Comparison of ENCODE assay signal across 27 cellular contexts in the genomic region with DNA sequence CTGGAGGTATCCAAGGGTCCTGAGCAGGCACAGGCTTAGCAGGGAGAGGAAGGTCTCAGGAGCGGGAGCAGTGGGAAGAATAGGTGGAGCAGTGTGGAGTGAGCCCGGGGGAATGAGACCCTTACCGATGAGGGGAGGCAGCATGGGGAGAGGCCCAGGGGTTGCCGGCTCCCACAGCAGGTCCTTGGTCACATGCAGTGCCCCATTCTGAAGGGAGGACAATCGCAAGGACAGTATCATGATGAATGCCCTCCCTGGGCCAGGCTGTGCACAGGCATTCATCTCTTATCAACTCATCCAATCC. TPM values are rescaled to one million over a fixed set of nuclear protein-coding genes. Genes with fewer than 3 reads are reported as not detected.
"Had no signal": no experiment of that assay in that cellular context is flagged by ENCODE, and none has a peak within 500 bp of the region (broad histone marks: within the 10 kb centered on the region; RNA-seq: fewer than 3 reads in every experiment).

No MANE protein-coding gene starts in this region.

- FAIRE-seq: islet of Langerhans, small intestine had no signal

- H3K27ac ChIP-seq: cardiac muscle cell, hepatocyte, psoas muscle, right lobe of liver had no signal

- DNase-seq: activated CD4-positive, alpha-beta T cell treated with anti-CD3 and anti-CD28 coated beads, Interleukin-2, amount 50 U/mL, for 1 hour; activated CD8-positive, alpha-beta memory T cell treated with anti-CD3 and anti-CD28 coated beads for 24 hours; activated CD8-positive, alpha-beta memory T cell treated with anti-CD3 and anti-CD28 coated beads, Interleukin-2, amount 50 U/mL, for 48 hours; activated gamma-delta T cell; activated T-cell treated with anti-CD3 and anti-CD28 coated beads, Interleukin-2, amount 50 U/mL, for 72 hours; effector memory CD8-positive, alpha-beta T cell; esophagus squamous epithelium; psoas muscle; small intestine; stimulated activated CD4-positive, alpha-beta T cell treated with anti-CD3 and anti-CD28 coated beads, Interleukin-4, amount 100 ng/mL, for 24 hours; uterus had no signal

- H3K9me3 ChIP-seq: esophagus squamous epithelium, psoas muscle, right lobe of liver, uterus had no signal

- H2AFZ ChIP-seq: hepatocyte had no signal

- ATAC-seq: activated CD4-positive, CD25-positive, alpha-beta regulatory T cell treated with anti-CD3 and anti-CD28 coated beads, Interleukin-2, amount 50 U/mL, for 24 hours; activated T-cell treated with anti-CD3 and anti-CD28 coated beads, Interleukin-2, amount 50 U/mL, for 72 hours; effector memory CD8-positive, alpha-beta T cell; left lobe of liver; psoas muscle; right lobe of liver; stimulated activated memory B cell treated with anti-CD40 and anti-IgM and Interleukin-4, amounts not matched to agents 10 μg/mL and 1 μg/mL and 100 μg/mL, for 72 hours had no signal

- H3K4me1 ChIP-seq: uterus had no signal

- H3K4me3 Mint-ChIP-seq: activated naive CD4-positive, alpha-beta T cell treated with anti-CD3 and anti-CD28 coated beads, Interleukin-2, amount 50 U/mL, for 24 hours; activated T-cell treated with anti-CD3 and anti-CD28 coated beads, Interleukin-2, amount 50 U/mL, for 72 hours; effector memory CD8-positive, alpha-beta T cell; memory B cell; stimulated activated memory B cell treated with anti-CD40 and anti-IgM and Interleukin-4, amounts not matched to agents 10 μg/mL and 1 μg/mL and 100 μg/mL, for 72 hours had no signal

- H3K9me3 Mint-ChIP-seq: activated naive CD4-positive, alpha-beta T cell treated with anti-CD3 and anti-CD28 coated beads, Interleukin-2, amount 50 U/mL, for 24 hours; activated T-cell treated with anti-CD3 and anti-CD28 coated beads, Interleukin-2, amount 50 U/mL, for 72 hours; effector memory CD8-positive, alpha-beta T cell; memory B cell; stimulated activated memory B cell treated with anti-CD40 and anti-IgM and Interleukin-4, amounts not matched to agents 10 μg/mL and 1 μg/mL and 100 μg/mL, for 72 hours had no signal

- H3K4me3 ChIP-seq: cardiac muscle cell, esophagus squamous epithelium, hepatocyte, psoas muscle, right lobe of liver, uterus had no signal

- H3K27me3 ChIP-seq: cardiac muscle cell, esophagus squamous epithelium, hepatocyte, right lobe of liver, uterus had no signal

- H3K4me2 ChIP-seq: hepatocyte had no signal

- H3K36me3 ChIP-seq: uterus had no signal

- H3K27me3 Mint-ChIP-seq: activated naive CD4-positive, alpha-beta T cell treated with anti-CD3 and anti-CD28 coated beads, Interleukin-2, amount 50 U/mL, for 24 hours; effector memory CD8-positive, alpha-beta T cell; memory B cell; stimulated activated memory B cell treated with anti-CD40 and anti-IgM and Interleukin-4, amounts not matched to agents 10 μg/mL and 1 μg/mL and 100 μg/mL, for 72 hours had no signal

- H3K27ac Mint-ChIP-seq: activated naive CD4-positive, alpha-beta T cell treated with anti-CD3 and anti-CD28 coated beads, Interleukin-2, amount 50 U/mL, for 24 hours; activated T-cell treated with anti-CD3 and anti-CD28 coated beads, Interleukin-2, amount 50 U/mL, for 72 hours; memory B cell; stimulated activated memory B cell treated with anti-CD40 and anti-IgM and Interleukin-4, amounts not matched to agents 10 μg/mL and 1 μg/mL and 100 μg/mL, for 72 hours had no signal

RNA-seq across cellular contexts. Expression of a gene that starts 7.4 kb away (rescaled TPM):
- total RNA-seq: cardiac muscle cell; dermis microvascular lymphatic vessel endothelial cell; hepatocyte; left lobe of liver; mononuclear cell; psoas muscle; T-helper 1 cell treated with Interleukin-12 subunit alpha and Interleukin-12 subunit beta and Interleukin-4 antibody, amounts not matched to agents 30 ng/mL and 1 ng/mL, for 36 hours had no signal
- polyA plus RNA-seq: cardiac muscle cell, neural cell had no signal

RNA-seq across cellular contexts. Expression of a gene that starts 38.4 kb away (rescaled TPM):
- total RNA-seq: left lobe of liver; psoas muscle; T-helper 1 cell treated with Interleukin-12 subunit alpha and Interleukin-12 subunit beta and Interleukin-4 antibody, amounts not matched to agents 30 ng/mL and 1 ng/mL, for 36 hours had no signal

RNA-seq across cellular contexts. Expression of a gene that starts 56.3 kb away (rescaled TPM):
- total RNA-seq: activated T-cell treated with anti-CD3 and anti-CD28 coated beads, Interleukin-2, amount 50 U/mL, for 72 hours; cardiac muscle cell; dermis microvascular lymphatic vessel endothelial cell; esophagus squamous epithelium; hepatocyte; left lobe of liver; mononuclear cell; omental fat pad; right lobe of liver; T-helper 1 cell treated with Interleukin-12 subunit alpha and Interleukin-12 subunit beta and Interleukin-4 antibody, amounts not matched to agents 30 ng/mL and 1 ng/mL, for 36 hours; uterus had no signal
- polyA plus RNA-seq: adipose tissue, cardiac muscle cell, hepatocyte, neural cell, small intestine, thymus had no signal
